In genomic region chr9:135359764-135360163, GRCh38 we compare ENCODE assay signal across 15 cellular contexts.
DNase-seq lines count a peak whose midpoint lies in the region; ATAC-seq lines count a peak whose summit lies in the region.
"Had no signal": no experiment of that assay in that cellular context is flagged by ENCODE, and none has a peak within 500 bp of the region (broad histone marks: within the 10 kb centered on the region; RNA-seq: fewer than 3 reads in every experiment).

No MANE protein-coding gene starts in this region.

- CTCF ChIA-PET in activated CD4-positive, alpha-beta T cell treated with anti-CD3 and anti-CD28 coated beads, Interleukin-2, amount 10 ng/mL, durations not matched to agents 7 days and 5 days (lab: Charles Lee): no interaction called here

- DNase-seq in activated CD4-positive, alpha-beta T cell treated with anti-CD3 and anti-CD28 coated beads, Interleukin-2, amount 10 ng/mL, durations not matched to agents 7 days and 5 days: peak; percentile 46
- no peak for DNase-seq in activated CD4-positive, alpha-beta T cell treated with anti-CD3 and anti-CD28 coated beads, Interleukin-2, amount 50 U/mL, for 4 hours
- peak; percentile 33 for DNase-seq in activated naive CD8-positive, alpha-beta T cell treated with anti-CD3 and anti-CD28 coated beads, Interleukin-2, amount 10 ng/mL, durations not matched to agents 7 days and 5 days
- no peak for DNase-seq in activated naive CD8-positive, alpha-beta T cell treated with anti-CD3 and anti-CD28 coated beads for 36 hours
- no peak for DNase-seq in T-helper 17 cell
- DNase-seq: C1 segment of cervical spinal cord; Calu3; CD4-positive, alpha-beta T cell; DMS 273 treated with DMSO at 0.1 percent for 48 hours had no signal

- POLR2A ChIA-PET in activated CD4-positive, alpha-beta T cell treated with anti-CD3 and anti-CD28 coated beads, Interleukin-2, amount 10 ng/mL, durations not matched to agents 7 days and 5 days (lab: Charles Lee): no interaction called here
- POLR2A ChIA-PET in activated naive CD8-positive, alpha-beta T cell treated with anti-CD3 and anti-CD28 coated beads, Interleukin-2, amount 10 ng/mL, durations not matched to agents 7 days and 5 days (lab: Charles Lee): no interaction called here

- H3K36me3 Mint-ChIP-seq in activated CD4-positive, alpha-beta T cell treated with anti-CD3 and anti-CD28 coated beads, Interleukin-2, amount 10 ng/mL, durations not matched to agents 7 days and 5 days (ENCODE audit: low read depth): no peaks in the 10 kb centered on the region
- H3K36me3 Mint-ChIP-seq in activated naive CD8-positive, alpha-beta T cell treated with anti-CD3 and anti-CD28 coated beads, Interleukin-2, amount 10 ng/mL, durations not matched to agents 7 days and 5 days: no peaks in the 10 kb centered on the region
- H3K36me3 Mint-ChIP-seq in activated naive CD8-positive, alpha-beta T cell treated with anti-CD3 and anti-CD28 coated beads for 36 hours: no peaks in the 10 kb centered on the region
- no peaks in the 10 kb centered on the region for H3K36me3 Mint-ChIP-seq in T-helper 17 cell (ENCODE audit: low read depth)
- no peaks in the 10 kb centered on the region for H3K36me3 Mint-ChIP-seq in activated T-helper 17 cell treated with anti-CD3 and anti-CD28 coated beads, Interleukin-2, amount 50 U/mL, for 72 hours (ENCODE audit: low read depth)

- H3K9me3 ChIP-seq in T-helper 17 cell (ENCODE audit: control insufficient read depth, low read length, poor library complexity, severe bottlenecking): no peaks in the 10 kb centered on the region

- peak overlapping the region; percentile 2 for H3K4me3 Mint-ChIP-seq in activated CD4-positive, alpha-beta T cell treated with anti-CD3 and anti-CD28 coated beads, Interleukin-2, amount 10 ng/mL, durations not matched to agents 7 days and 5 days
- peak overlapping the region; percentile 32 for H3K4me3 Mint-ChIP-seq in activated naive CD8-positive, alpha-beta T cell treated with anti-CD3 and anti-CD28 coated beads, Interleukin-2, amount 10 ng/mL, durations not matched to agents 7 days and 5 days
- H3K4me3 Mint-ChIP-seq in activated naive CD8-positive, alpha-beta T cell treated with anti-CD3 and anti-CD28 coated beads for 36 hours: no peak overlapping the region
- no peak overlapping the region for H3K4me3 Mint-ChIP-seq in T-helper 17 cell
- no peak overlapping the region for H3K4me3 Mint-ChIP-seq in activated T-helper 17 cell treated with anti-CD3 and anti-CD28 coated beads, Interleukin-2, amount 50 U/mL, for 72 hours
- H3K4me3 Mint-ChIP-seq: B cell; CD4-positive, alpha-beta T cell had no signal

- peaks cover 18% of the 10 kb centered on the region for H3K4me1 Mint-ChIP-seq in activated CD4-positive, alpha-beta T cell treated with anti-CD3 and anti-CD28 coated beads, Interleukin-2, amount 10 ng/mL, durations not matched to agents 7 days and 5 days
- H3K4me1 Mint-ChIP-seq in activated naive CD8-positive, alpha-beta T cell treated with anti-CD3 and anti-CD28 coated beads, Interleukin-2, amount 10 ng/mL, durations not matched to agents 7 days and 5 days: peaks cover 4% of the 10 kb centered on the region
- H3K4me1 Mint-ChIP-seq in activated naive CD8-positive, alpha-beta T cell treated with anti-CD3 and anti-CD28 coated beads for 36 hours: no peaks in the 10 kb centered on the region
- peaks cover 3% of the 10 kb centered on the region for H3K4me1 Mint-ChIP-seq in T-helper 17 cell
- peaks cover 4% of the 10 kb centered on the region for H3K4me1 Mint-ChIP-seq in activated T-helper 17 cell treated with anti-CD3 and anti-CD28 coated beads, Interleukin-2, amount 50 U/mL, for 72 hours
- H3K4me1 Mint-ChIP-seq: B cell had no signal

- no peaks in the 10 kb centered on the region for H3K9me3 Mint-ChIP-seq in activated CD4-positive, alpha-beta T cell treated with anti-CD3 and anti-CD28 coated beads, Interleukin-2, amount 10 ng/mL, durations not matched to agents 7 days and 5 days
- H3K9me3 Mint-ChIP-seq in activated naive CD8-positive, alpha-beta T cell treated with anti-CD3 and anti-CD28 coated beads, Interleukin-2, amount 10 ng/mL, durations not matched to agents 7 days and 5 days: no peaks in the 10 kb centered on the region
- no peaks in the 10 kb centered on the region for H3K9me3 Mint-ChIP-seq in activated naive CD8-positive, alpha-beta T cell treated with anti-CD3 and anti-CD28 coated beads for 36 hours
- no peaks in the 10 kb centered on the region for H3K9me3 Mint-ChIP-seq in activated T-helper 17 cell treated with anti-CD3 and anti-CD28 coated beads, Interleukin-2, amount 50 U/mL, for 72 hours
- H3K9me3 Mint-ChIP-seq: CD4-positive, alpha-beta T cell had no signal

- ATAC-seq in activated naive CD8-positive, alpha-beta T cell treated with anti-CD3 and anti-CD28 coated beads, Interleukin-2, amount 10 ng/mL, durations not matched to agents 7 days and 5 days (ENCODE audit: low read depth): peak; percentile 74
- ATAC-seq in T-helper 17 cell (no peak), HG03135 (IDR thresholded peaks at IDR 0.05; ENCODE audit: unreplicated experiment) (no peak)
- peak; percentile 29 for ATAC-seq in activated T-helper 17 cell treated with anti-CD3 and anti-CD28 coated beads, Interleukin-2, amount 50 U/mL, for 72 hours (replicated peaks)
- no peak for ATAC-seq in activated CD4-positive, CD25-positive, alpha-beta regulatory T cell treated with anti-CD3 and anti-CD28 coated beads, Interleukin-2, amount 50 U/mL, for 24 hours
- ATAC-seq: GM12878, HCT116 had no signal

- H3K27ac Mint-ChIP-seq in activated CD4-positive, alpha-beta T cell treated with anti-CD3 and anti-CD28 coated beads, Interleukin-2, amount 10 ng/mL, durations not matched to agents 7 days and 5 days: peak overlapping the region; percentile 88
- H3K27ac Mint-ChIP-seq in activated naive CD8-positive, alpha-beta T cell treated with anti-CD3 and anti-CD28 coated beads, Interleukin-2, amount 10 ng/mL, durations not matched to agents 7 days and 5 days: peak overlapping the region; percentile 48
- no peak overlapping the region for H3K27ac Mint-ChIP-seq in activated naive CD8-positive, alpha-beta T cell treated with anti-CD3 and anti-CD28 coated beads for 36 hours
- peak overlapping the region; percentile 32 for H3K27ac Mint-ChIP-seq in T-helper 17 cell
- H3K27ac Mint-ChIP-seq in activated T-helper 17 cell treated with anti-CD3 and anti-CD28 coated beads, Interleukin-2, amount 50 U/mL, for 72 hours: no peak overlapping the region
- H3K27ac Mint-ChIP-seq: B cell; CD4-positive, alpha-beta T cell had no signal

- no peaks in the 10 kb centered on the region for H3K27me3 Mint-ChIP-seq in activated CD4-positive, alpha-beta T cell treated with anti-CD3 and anti-CD28 coated beads, Interleukin-2, amount 10 ng/mL, durations not matched to agents 7 days and 5 days
- H3K27me3 Mint-ChIP-seq in activated naive CD8-positive, alpha-beta T cell treated with anti-CD3 and anti-CD28 coated beads, Interleukin-2, amount 10 ng/mL, durations not matched to agents 7 days and 5 days: no peaks in the 10 kb centered on the region
- no peaks in the 10 kb centered on the region for H3K27me3 Mint-ChIP-seq in activated naive CD8-positive, alpha-beta T cell treated with anti-CD3 and anti-CD28 coated beads for 36 hours
- no peaks in the 10 kb centered on the region for H3K27me3 Mint-ChIP-seq in T-helper 17 cell
- peaks cover 6% of the 10 kb centered on the region for H3K27me3 Mint-ChIP-seq in activated T-helper 17 cell treated with anti-CD3 and anti-CD28 coated beads, Interleukin-2, amount 50 U/mL, for 72 hours
- H3K27me3 Mint-ChIP-seq: B cell had no signal

Comparison
In these comparisons a context has a peak if more than half of its experiments do, and no peak if none do; other contexts are left out.
1. DNase-seq: peak in activated CD4-positive, alpha-beta T cell treated with anti-CD3 and anti-CD28 coated beads, Interleukin-2, amount 10 ng/mL, durations not matched to agents 7 days and 5 days (single experiment) and activated naive CD8-positive, alpha-beta T cell treated with anti-CD3 and anti-CD28 coated beads, Interleukin-2, amount 10 ng/mL, durations not matched to agents 7 days and 5 days (single experiment); none in activated CD4-positive, alpha-beta T cell treated with anti-CD3 and anti-CD28 coated beads, Interleukin-2, amount 50 U/mL, for 4 hours (0 of 2), activated naive CD8-positive, alpha-beta T cell treated with anti-CD3 and anti-CD28 coated beads for 36 hours (single experiment) and T-helper 17 cell (0 of 3).
2. H3K27ac Mint-ChIP-seq: peak in activated CD4-positive, alpha-beta T cell treated with anti-CD3 and anti-CD28 coated beads, Interleukin-2, amount 10 ng/mL, durations not matched to agents 7 days and 5 days (single experiment), activated naive CD8-positive, alpha-beta T cell treated with anti-CD3 and anti-CD28 coated beads, Interleukin-2, amount 10 ng/mL, durations not matched to agents 7 days and 5 days (single experiment) and T-helper 17 cell (single experiment); none in activated naive CD8-positive, alpha-beta T cell treated with anti-CD3 and anti-CD28 coated beads for 36 hours (single experiment) and activated T-helper 17 cell treated with anti-CD3 and anti-CD28 coated beads, Interleukin-2, amount 50 U/mL, for 72 hours (single experiment).
3. H3K4me3 Mint-ChIP-seq: peak in activated CD4-positive, alpha-beta T cell treated with anti-CD3 and anti-CD28 coated beads, Interleukin-2, amount 10 ng/mL, durations not matched to agents 7 days and 5 days (single experiment) and activated naive CD8-positive, alpha-beta T cell treated with anti-CD3 and anti-CD28 coated beads, Interleukin-2, amount 10 ng/mL, durations not matched to agents 7 days and 5 days (single experiment); none in activated naive CD8-positive, alpha-beta T cell treated with anti-CD3 and anti-CD28 coated beads for 36 hours (single experiment), T-helper 17 cell (single experiment) and activated T-helper 17 cell treated with anti-CD3 and anti-CD28 coated beads, Interleukin-2, amount 50 U/mL, for 72 hours (single experiment).
4. ATAC-seq: peak in activated naive CD8-positive, alpha-beta T cell treated with anti-CD3 and anti-CD28 coated beads, Interleukin-2, amount 10 ng/mL, durations not matched to agents 7 days and 5 days (single experiment) and activated T-helper 17 cell treated with anti-CD3 and anti-CD28 coated beads, Interleukin-2, amount 50 U/mL, for 72 hours (single experiment); none in T-helper 17 cell (single experiment), activated CD4-positive, CD25-positive, alpha-beta regulatory T cell treated with anti-CD3 and anti-CD28 coated beads, Interleukin-2, amount 50 U/mL, for 24 hours (0 of 2) and HG03135 (single experiment).